8 cellular contexts compared by ENCODE assay signal in genomic region chr3:27533718-27534578, GRCh38. TPM values are rescaled to one million over a fixed set of nuclear protein-coding genes. Genes with fewer than 3 reads are reported as not detected.
DNase-seq lines count a peak whose midpoint lies in the region; ATAC-seq and TF ChIP-seq lines count a peak whose summit lies in the region.

No MANE protein-coding gene starts in this region.

- BruUV-seq in Caco-2 (replicated peaks; lab: Mats Ljungman, UMichigan), result no TSS peak

- no peak overlapping the region for H3K4ac ChIP-seq in neuronal stem cell (ENCODE audit: low read length)

- H3K4me3 ChIP-seq in Caco-2 (ENCODE audit: low read depth, low read length) (no peak overlapping the region), MG63 (no peak overlapping the region), fibroblast of the aortic adventitia (ENCODE audit: low read depth, low read length) (no peak overlapping the region), neuronal stem cell (ENCODE audit: low read length in 2 of 2) (no peak overlapping the region)

- no peak overlapping the region for H3K23ac ChIP-seq in neuronal stem cell (ENCODE audit: low read depth, low read length, poor library complexity)

- H3K36me3 ChIP-seq in Caco-2 (ENCODE audit: control insufficient read depth, insufficient read depth, low read length) (no peaks in the 10 kb centered on the region), MG63 (no peaks in the 10 kb centered on the region), neuronal stem cell (replicated peaks in 1 of 2; ENCODE audit: control insufficient read depth in 2 of 2, insufficient read depth in 2 of 2, low read length in 2 of 2) (no peaks in the 10 kb centered on the region)

- peak overlapping the region; percentile 20 for H3K4me2 ChIP-seq in neuronal stem cell (ENCODE audit: insufficient read depth, low read length, poor library complexity, severe bottlenecking)

- CTCF ChIA-PET in Caco-2 (lab: Charles Lee), result interaction anchor here (0.6 to 1.3 kb wide), 2 partner anchors 26 to 147 kb away, joined by 3 to 4 read pairs; no protein-coding TSS in a partner anchor

- H2BK15ac ChIP-seq in neuronal stem cell (ENCODE audit: low read length), result no peak overlapping the region

- POLR2A ChIA-PET in Caco-2 (lab: Charles Lee), result interaction anchor here (0.6 kb wide), 1 partner anchor 19 kb away, joined by 6 read pairs; no protein-coding TSS in a partner anchor

- H3K4me1 Mint-ChIP-seq in Caco-2 (ENCODE audit: low read depth, unreplicated experiment), result peaks cover 21% of the 10 kb centered on the region
- H3K4me1 Mint-ChIP-seq in activated T-cell treated with anti-CD3 and anti-CD28 coated beads, Interleukin-2, amount 50 U/mL, for 4 hours (ENCODE audit: low read depth), result peaks cover 22% of the 10 kb centered on the region

- H4K8ac ChIP-seq in neuronal stem cell (ENCODE audit: low read depth, low read length), result no peak overlapping the region

- peak; percentile 80 for ATAC-seq in GM21515 (IDR thresholded peaks at IDR 0.05; ENCODE audit: unreplicated experiment)
- peak; percentile 72 to 91 for ATAC-seq in activated T-cell treated with anti-CD3 and anti-CD28 coated beads, Interleukin-2, amount 50 U/mL, for 4 hours

- peaks cover 7% of the 10 kb centered on the region for H3K36me3 Mint-ChIP-seq in Caco-2 (ENCODE audit: insufficient read depth, unreplicated experiment)
- H3K36me3 Mint-ChIP-seq in activated T-cell treated with anti-CD3 and anti-CD28 coated beads, Interleukin-2, amount 50 U/mL, for 4 hours (ENCODE audit: insufficient read depth), result no peaks in the 10 kb centered on the region

- intact Hi-C loops in Caco-2 (cut with micrococcal nuclease; ENCODE audit: unreplicated experiment), result loop anchor here (5.0 kb wide), 1 partner anchor 52 kb away; the partner anchor contains the start of gene SLC4A7

- H3K4me3 Mint-ChIP-seq in Caco-2 (ENCODE audit: unreplicated experiment), result peak overlapping the region; percentile 22
- peak overlapping the region; percentile 39 for H3K4me3 Mint-ChIP-seq in activated T-cell treated with anti-CD3 and anti-CD28 coated beads, Interleukin-2, amount 50 U/mL, for 4 hours

- H2AK5ac ChIP-seq in neuronal stem cell (ENCODE audit: low read depth, low read length), result no peak overlapping the region

- peak overlapping the region; percentile 7 for H3K27ac ChIP-seq in neuronal stem cell (replicated peaks; ENCODE audit: low read length)

- TF ChIP-seq CTCF in Caco-2 (IDR thresholded peaks at IDR 0.05; ENCODE audit: insufficient read depth in 1 of 2, low read depth in 1 of 2, low read length in 1 of 2, severe bottlenecking in 1 of 2, unreplicated experiment in 1 of 2), result no peak
- TF ChIP-seq CTCF in fibroblast of the aortic adventitia (IDR thresholded peaks at IDR 0.05; ENCODE audit: insufficient read depth, low read length), result peak; percentile 83

- H3K14ac ChIP-seq in neuronal stem cell (ENCODE audit: low read length), result no peak overlapping the region

- no peak overlapping the region for H2BK120ac ChIP-seq in neuronal stem cell (ENCODE audit: low read depth, low read length)

- no peak overlapping the region for H4K91ac ChIP-seq in neuronal stem cell (ENCODE audit: low read depth, low read length, poor library complexity)

- H3K79me1 ChIP-seq in neuronal stem cell (ENCODE audit: low read depth, low read length), result no peaks in the 10 kb centered on the region

- H2AFZ ChIP-seq in neuronal stem cell (ENCODE audit: low read length), result peak overlapping the region; percentile 58

- H2BK5ac ChIP-seq in neuronal stem cell (ENCODE audit: low read length), result no peak overlapping the region

- H3K18ac ChIP-seq in neuronal stem cell (ENCODE audit: low read length), result no peak overlapping the region

- no peaks in the 10 kb centered on the region for H3K9me3 Mint-ChIP-seq in Caco-2 (ENCODE audit: unreplicated experiment)
- no peaks in the 10 kb centered on the region for H3K9me3 Mint-ChIP-seq in activated T-cell treated with anti-CD3 and anti-CD28 coated beads, Interleukin-2, amount 50 U/mL, for 4 hours

- H3K27me3 ChIP-seq in Caco-2 (replicated peaks; ENCODE audit: control insufficient read depth, insufficient read depth, low read length) (no peaks in the 10 kb centered on the region), MG63 (no peaks in the 10 kb centered on the region), neuronal stem cell (ENCODE audit: control insufficient read depth in 3 of 3, insufficient read depth in 3 of 3, low read depth in 1 of 3, low read length in 3 of 3) (no peaks in the 10 kb centered on the region)

- no peak overlapping the region for H2BK12ac ChIP-seq in neuronal stem cell (ENCODE audit: low read length)

- peak overlapping the region; percentile 76 for H3K27ac Mint-ChIP-seq in Caco-2 (ENCODE audit: unreplicated experiment)

- H3K4me1 ChIP-seq in Caco-2 (peaks cover 28% of the 10 kb centered on the region), neuronal stem cell (ENCODE audit: control insufficient read depth in 2 of 2, insufficient read depth in 1 of 2, low read depth in 1 of 2, low read length in 2 of 2) (peaks cover 3 to 9% of the 10 kb centered on the region in 2 donors)

- no peak overlapping the region for H3K9ac ChIP-seq in neuronal stem cell (ENCODE audit: low read depth, low read length, poor library complexity)

- H3K27me3 Mint-ChIP-seq in Caco-2 (ENCODE audit: insufficient read depth, unreplicated experiment), result no peaks in the 10 kb centered on the region
- no peaks in the 10 kb centered on the region for H3K27me3 Mint-ChIP-seq in activated T-cell treated with anti-CD3 and anti-CD28 coated beads, Interleukin-2, amount 50 U/mL, for 4 hours (ENCODE audit: low read depth)

- DNase-seq in Caco-2 (peak; percentile 62 to 72), MG63 (peak; percentile 96), fibroblast of the aortic adventitia (ENCODE audit: low read depth) (peak; percentile 99), neuronal stem cell (ENCODE audit: low spot score) (no peak), NCI-H2029 treated with DMSO at 0.1 percent for 48 hours (lab: John Stamatoyannopoulos, UW) (no peak), NCI-H526 (lab: John Stamatoyannopoulos, UW) (no peak)
- DNase-seq in activated T-cell treated with anti-CD3 and anti-CD28 coated beads, Interleukin-2, amount 50 U/mL, for 4 hours, result peak; percentile 6

- H3K9me3 ChIP-seq in Caco-2 (no peaks in the 10 kb centered on the region), MG63 (no peaks in the 10 kb centered on the region), neuronal stem cell (replicated peaks in 1 of 2; ENCODE audit: control insufficient read depth in 2 of 2, insufficient read depth in 1 of 2, low read depth in 1 of 2, low read length in 2 of 2) (no peaks in the 10 kb centered on the region)

- no CpG with 5 or more reads among the region's 10 CpGs for WGBS in neuronal stem cell (ENCODE audit: extremely low coverage in 2 of 2, insufficient read length in 2 of 2, insufficient replicate concordance in 1 of 2), 2 donors

RNA-seq across cellular contexts. Expression of gene SLC4A7, which starts 49.8 kb away (rescaled TPM):
- total RNA-seq in Caco-2 (2022) (14.9 and 16.9 TPM in 2 replicates), fibroblast of the aortic adventitia (ENCODE audit: low replicate concordance) (165 and 450 TPM in 2 replicates)
- 21.6 and 54.7 TPM in 2 replicates for total RNA-seq in MG63 (2014; rRNA removed; shearing (Covaris generic); ENCODE audit: low replicate concordance)
- 10 to 100 TPM; 31.0 to 35.4 (median 31.9) TPM for total RNA-seq in activated T-cell treated with anti-CD3 and anti-CD28 coated beads, Interleukin-2, amount 50 U/mL, for 4 hours
- 52.3 TPM for polyA plus RNA-seq in neuronal stem cell (2013, experiment 1 of 2)
- 55.2 TPM for polyA plus RNA-seq in neuronal stem cell (2013, experiment 2 of 2)

Comparison
In these comparisons a context has a peak if more than half of its experiments do, and no peak if none do; other contexts are left out.
1. DNase-seq: peak in Caco-2 (2 of 2), MG63 (single experiment), activated T-cell treated with anti-CD3 and anti-CD28 coated beads, Interleukin-2, amount 50 U/mL, for 4 hours (single experiment) and fibroblast of the aortic adventitia (single experiment); none in neuronal stem cell (single experiment), NCI-H2029 treated with DMSO at 0.1 percent for 48 hours (single experiment) and NCI-H526 (0 of 2).